In genomic region chr15:35062164-35063099, GRCh38 we compare ENCODE assay signal across 20 cellular contexts. TPM values are rescaled to one million over a fixed set of nuclear protein-coding genes. Genes with fewer than 3 reads are reported as not detected.
DNase-seq lines count a peak whose midpoint lies in the region; ATAC-seq, FAIRE-seq and TF ChIP-seq lines count a peak whose summit lies in the region.
"Had no signal": no experiment of that assay in that cellular context is flagged by ENCODE, and none has a peak within 500 bp of the region (broad histone marks: within the 10 kb centered on the region; RNA-seq: fewer than 3 reads in every experiment).

No MANE protein-coding gene starts in this region.

- H2BK12ac ChIP-seq in H1 (ENCODE audit: low read depth, low read length), result peak overlapping the region; percentile 52

- DNase-seq in H1 (ENCODE audit: low read depth in 1 of 2, low spot score in 2 of 2) (no peak), cardiac septum (ENCODE audit: low spot score) (no peak), natural killer cell (no peak)
- no peak for DNase-seq in stimulated activated CD4-positive, alpha-beta T cell treated with anti-CD3 and anti-CD28 coated beads, Interleukin-2, amount 100 ng/mL, for 48 hours
- DNase-seq: 8988T; activated CD4-positive, CD25-positive, alpha-beta regulatory T cell; activated T-cell treated with anti-CD3 and anti-CD28 coated beads, Interleukin-2, amount 50 U/mL, for 4 hours; anterior cingulate cortex; CD8-positive, alpha-beta T cell; left colon; naive thymus-derived CD4-positive, alpha-beta T cell; NCI-H187; tibial artery had no signal

- no peak overlapping the region for H2AK5ac ChIP-seq in H1 (ENCODE audit: low read depth, low read length)

- H3K27ac ChIP-seq in H1 (ENCODE audit: low read depth, low read length), result peak overlapping the region; percentile 16; the same call in 1 of the 2 replicates
- H3K27ac ChIP-seq: gastroesophageal sphincter, tibial artery had no signal

- ATAC-seq in GM21423 (IDR thresholded peaks at IDR 0.05; ENCODE audit: unreplicated experiment) (peak; percentile 80), HG03135 (IDR thresholded peaks at IDR 0.05; ENCODE audit: unreplicated experiment) (peak; percentile 73), natural killer cell (no peak), HG03039 (IDR thresholded peaks at IDR 0.05; ENCODE audit: unreplicated experiment) (no peak)
- ATAC-seq: activated T-cell treated with anti-CD3 and anti-CD28 coated beads, Interleukin-2, amount 50 U/mL, for 4 hours; CD8-positive, alpha-beta T cell; left colon; naive thymus-derived CD4-positive, alpha-beta T cell; SK-N-SH treated with all-trans-retinoic acid at 6 μM for 48 hours had no signal

- H3K23ac ChIP-seq in H1 (ENCODE audit: insufficient read length), result no peak overlapping the region

- no peaks in the 10 kb centered on the region for H3K79me2 ChIP-seq in H1 (ENCODE audit: control insufficient read depth in 1 of 2, insufficient read depth in 2 of 2, low read length in 2 of 2)

- peak overlapping the region; percentile 95 for H4K91ac ChIP-seq in H1 (replicated peaks; ENCODE audit: insufficient read length, low read length)

- no peak for TF ChIP-seq EP300 in H1 (IDR thresholded peaks at IDR 0.05; ENCODE audit: borderline replicate concordance in 1 of 2, low read depth in 2 of 2, low read length in 2 of 2)

- H3K9me3 Mint-ChIP-seq in natural killer cell, result no peaks in the 10 kb centered on the region
- H3K9me3 Mint-ChIP-seq: activated T-cell treated with anti-CD3 and anti-CD28 coated beads, Interleukin-2, amount 50 U/mL, for 4 hours; CD8-positive, alpha-beta T cell; naive thymus-derived CD4-positive, alpha-beta T cell had no signal

- peak overlapping the region; percentile 19 for H3K56ac ChIP-seq in H1 (replicated peaks; ENCODE audit: insufficient read length, low read depth, low read length)

- H3K4ac ChIP-seq in H1 (replicated peaks; ENCODE audit: insufficient read length, low read depth, low read length), result peak overlapping the region; percentile 91

- FAIRE-seq in H1 (lab: Jason Lieb, UNC), result peak; percentile 48

- TF ChIP-seq POLR2A in H1 (IDR thresholded peaks at IDR 0.05; ENCODE audit: control extremely low read depth in 1 of 2, low read depth in 2 of 2, low read length in 2 of 2), result no peak

- peak overlapping the region; percentile 43 to 50; a peak in 3 of 4 replicates for H3K4me2 ChIP-seq in H1 (ENCODE audit: insufficient read depth in 1 of 2, low read depth in 2 of 2, low read length in 2 of 2)

- no peaks in the 10 kb centered on the region for H4K20me1 ChIP-seq in H1 (replicated peaks in 1 of 2; ENCODE audit: control insufficient read depth in 1 of 2, insufficient read depth in 2 of 2, low read length in 2 of 2)

- H2BK15ac ChIP-seq in H1 (ENCODE audit: low read length), result no peak overlapping the region

- CTCF ChIA-PET in H1 (lab: Charles Lee; ENCODE audit: partially characterized antibody), result interaction anchor here (2.4 kb wide), 1 partner anchor 11 kb away, joined by 9 read pairs; no protein-coding TSS in a partner anchor

- WGBS in H1 (ENCODE audit: extremely low coverage in 1 of 2, insufficient coverage in 1 of 2, insufficient read length in 1 of 2, insufficient replicate concordance in 2 of 2, low coverage in 1 of 2, low lambda C conversion rate in 2 of 2, missing lambda C conversion rate in 1 of 2), 2 experiments, result 85% methylated on average over 1 of the region's 1 CpG; no CpG with 5 or more reads in 1 of the 2 experiments

- TF ChIP-seq RAD21 in H1 (IDR thresholded peaks at IDR 0.05 in 1 of 2, conservative IDR thresholded peaks at IDR 0.05 in 1 of 2; ENCODE audit: low read depth in 2 of 2, low read length in 2 of 2), result no peak

- no peaks in the 10 kb centered on the region for H3K36me3 Mint-ChIP-seq in natural killer cell
- H3K36me3 Mint-ChIP-seq: CD8-positive, alpha-beta T cell; naive thymus-derived CD4-positive, alpha-beta T cell had no signal

- POLR2A ChIA-PET in H1 (lab: Charles Lee; ENCODE audit: partially characterized antibody), result no interaction called here

- H2BK20ac ChIP-seq in H1 (ENCODE audit: low read length), result peak overlapping the region; percentile 34

- no peaks in the 10 kb centered on the region for H3K79me1 ChIP-seq in H1 (ENCODE audit: low read depth, low read length)

- H4K5ac ChIP-seq in H1 (ENCODE audit: insufficient read length, low read depth, low read length), result peak overlapping the region; percentile 97

- H3K9ac ChIP-seq in ES-I3 (ENCODE audit: low read depth, low read length), result 0 out of 2 replicates have a peak overlapping the region, but pooled peaks have one; percentile 26
- H3K9ac ChIP-seq in H1 (replicated peaks in 1 of 4; ENCODE audit: extremely low read depth in 1 of 4, low read depth in 3 of 4, low read length in 3 of 4), result no peak overlapping the region

- no peaks in the 10 kb centered on the region for H3K4me1 Mint-ChIP-seq in natural killer cell
- H3K4me1 Mint-ChIP-seq: naive thymus-derived CD4-positive, alpha-beta T cell had no signal

- H3K27ac Mint-ChIP-seq in natural killer cell, result no peak overlapping the region
- H3K27ac Mint-ChIP-seq: CD8-positive, alpha-beta T cell; naive thymus-derived CD4-positive, alpha-beta T cell had no signal

- no peak overlapping the region for H3K14ac ChIP-seq in H1 (ENCODE audit: insufficient read length)

- no peaks in the 10 kb centered on the region for H3K27me3 Mint-ChIP-seq in natural killer cell (ENCODE audit: low read depth in 2 of 2)

- H2BK120ac ChIP-seq in H1 (replicated peaks; ENCODE audit: low read depth, low read length), result peak overlapping the region; percentile 55

- H3K9me3 ChIP-seq in ES-I3 (ENCODE audit: control insufficient read depth, insufficient read depth, low read length) (no peaks in the 10 kb centered on the region), H1 (ENCODE audit: insufficient read depth in 2 of 2, low read depth in 1 of 2, low read length in 1 of 2) (no peaks in the 10 kb centered on the region)
- H3K9me3 ChIP-seq: gastroesophageal sphincter, tibial artery had no signal

- H3K4me3 ChIP-seq in H1 (ENCODE audit: extremely low read depth in 1 of 4, insufficient read depth in 2 of 4, low read depth in 3 of 4, low read length in 4 of 4), result peak overlapping the region in 1 of 4 experiments; percentile 42; a peak in 2 of 8 replicates
- H3K4me3 ChIP-seq: gastroesophageal sphincter, tibial artery had no signal

- intact Hi-C loops in cardiac septum (cut with DNase I), result no loop called here
- intact Hi-C loops in natural killer cell (cut with micrococcal nuclease), result no loop called here

- peaks cover 33% of the 10 kb centered on the region for H3K4me1 ChIP-seq in ES-I3 (ENCODE audit: insufficient read depth, low read length)
- H3K4me1 ChIP-seq in H1 (replicated peaks in 1 of 4; ENCODE audit: control insufficient read depth in 3 of 4, insufficient read depth in 4 of 4, low read length in 3 of 4), result peaks cover 3 to 19% (median 14%) of the 10 kb centered on the region in 4 experiments; a peak in 5 of 7 replicates
- H3K4me1 ChIP-seq: gastroesophageal sphincter, tibial artery had no signal

- H3K36me3 ChIP-seq in ES-I3 (ENCODE audit: insufficient read depth, low read length) (no peaks in the 10 kb centered on the region), H1 (ENCODE audit: control insufficient read depth in 2 of 4, insufficient read depth in 4 of 4, low read length in 3 of 4) (no peaks in the 10 kb centered on the region)
- H3K36me3 ChIP-seq: gastroesophageal sphincter, tibial artery had no signal

- no peaks in the 10 kb centered on the region for H3K23me2 ChIP-seq in H1 (ENCODE audit: low read depth, low read length)

- no peak overlapping the region for H3K4me3 Mint-ChIP-seq in natural killer cell
- H3K4me3 Mint-ChIP-seq: activated T-cell treated with anti-CD3 and anti-CD28 coated beads, Interleukin-2, amount 50 U/mL, for 4 hours; CD8-positive, alpha-beta T cell; naive thymus-derived CD4-positive, alpha-beta T cell had no signal

- no peak overlapping the region for H2AFZ ChIP-seq in H1 (ENCODE audit: low read length)

- TF ChIP-seq CTCF in H1 (IDR thresholded peaks at IDR 0.05; ENCODE audit: control extremely low read depth in 1 of 3, insufficient read depth in 1 of 3, low read depth in 1 of 3, low read length in 3 of 3) (no peak), natural killer cell (IDR thresholded peaks at IDR 0.05) (no peak)

- H3K18ac ChIP-seq in H1 (ENCODE audit: extremely low read depth, low read length), result peak overlapping the region; percentile 74; the same call in 1 of the 2 replicates

- peak overlapping the region; percentile 93; the same call in 1 of the 2 replicates for H2BK5ac ChIP-seq in H1 (ENCODE audit: low read depth, low read length)

- no peak overlapping the region for H4K8ac ChIP-seq in H1 (ENCODE audit: extremely low read depth, insufficient read depth, low read length)

- H3K27me3 ChIP-seq in H1 (replicated peaks in 1 of 4; ENCODE audit: control insufficient read depth in 3 of 4, extremely low read depth in 1 of 4, insufficient read depth in 3 of 4, low read length in 3 of 4), result no peaks in the 10 kb centered on the region
- H3K27me3 ChIP-seq: gastroesophageal sphincter, tibial artery had no signal

TF ChIP-seq in H1, 55 proteins besides CTCF, POLR2A, EP300 and RAD21:
- TF ChIP-seq MAFK (IDR thresholded peaks at IDR 0.05; ENCODE audit: low read depth, low read length) (0 out of 2 replicates have a peak, but pooled peaks have one; percentile 17), CTBP2 (IDR thresholded peaks at IDR 0.05; ENCODE audit: borderline replicate concordance, insufficient read depth, insufficient read length, low read length) (no peak), GTF2F1 (IDR thresholded peaks at IDR 0.05; ENCODE audit: borderline replicate concordance, low read depth, low read length) (no peak), FOSL1 (IDR thresholded peaks at IDR 0.05; ENCODE audit: insufficient read depth, low read depth, low read length) (no peak)
TF ChIP-seq in H1: peak in this region for 1.

RNA-seq across cellular contexts. Expression of gene NANOGP8, which starts 22.7 kb away (rescaled TPM):
- 31.9 and 40.6 TPM in 2 replicates for total RNA-seq in H1 (2021; fragmentation: NEBNext Ultra II Directional; extraction: Animal tissue kit (Norgen Biotek cat#: 25700))
- polyA plus RNA-seq in H1 (2011; rRNA removed), result 14.5 and 23.3 TPM in 2 replicates
- polyA plus RNA-seq in H1 (2011; cell fraction: cytosol; rRNA removed), result 28.1 TPM
- 19.2 TPM for polyA plus RNA-seq in H1 (2011; cell fraction: nucleus; rRNA removed)
- polyA plus RNA-seq in H1 (2012, experiment 1 of 2), result 14.8 to 25.4 TPM (median 23.2 TPM) in 4 replicates
- 10.2 TPM for polyA plus RNA-seq in H1 (2012, experiment 2 of 2)
- polyA plus RNA-seq in H1 (2013, experiment 1 of 2), result 27.9 TPM
- polyA plus RNA-seq in H1 (2013, experiment 2 of 2), result 31.3 TPM
- 41.9 and 69.1 TPM in 2 replicates for polyA minus RNA-seq in H1 (2011; rRNA and poly(A)+ RNA removed)
- 13.1 TPM for polyA minus RNA-seq in H1 (2011; cell fraction: cytosol; rRNA and poly(A)+ RNA removed)
- 10.2 TPM for polyA minus RNA-seq in H1 (2011; cell fraction: nucleus; rRNA and poly(A)+ RNA removed)
- total RNA-seq in cardiac septum, result not detected
- not detected for total RNA-seq in natural killer cell
- total RNA-seq: activated T-cell treated with anti-CD3 and anti-CD28 coated beads, Interleukin-2, amount 50 U/mL, for 4 hours; CD8-positive, alpha-beta T cell; naive thymus-derived CD4-positive, alpha-beta T cell; skeletal muscle tissue had no signal
- polyA plus RNA-seq: naive thymus-derived CD4-positive, alpha-beta T cell had no signal

Comparison
In these comparisons a context has a peak if more than half of its experiments do, and no peak if none do; other contexts are left out.
1. ATAC-seq: peak in GM21423 (single experiment) and HG03135 (single experiment); none in natural killer cell (0 of 3) and HG03039 (single experiment).
2. RNA of gene NANOGP8, which starts 22.7 kb away (total RNA-seq): 31.9 to 40.6 TPM in H1; not detected in cardiac septum (single experiment) and not detected in natural killer cell; every median in the first group is over 10 times any median in the second.